In the genomic region with DNA sequence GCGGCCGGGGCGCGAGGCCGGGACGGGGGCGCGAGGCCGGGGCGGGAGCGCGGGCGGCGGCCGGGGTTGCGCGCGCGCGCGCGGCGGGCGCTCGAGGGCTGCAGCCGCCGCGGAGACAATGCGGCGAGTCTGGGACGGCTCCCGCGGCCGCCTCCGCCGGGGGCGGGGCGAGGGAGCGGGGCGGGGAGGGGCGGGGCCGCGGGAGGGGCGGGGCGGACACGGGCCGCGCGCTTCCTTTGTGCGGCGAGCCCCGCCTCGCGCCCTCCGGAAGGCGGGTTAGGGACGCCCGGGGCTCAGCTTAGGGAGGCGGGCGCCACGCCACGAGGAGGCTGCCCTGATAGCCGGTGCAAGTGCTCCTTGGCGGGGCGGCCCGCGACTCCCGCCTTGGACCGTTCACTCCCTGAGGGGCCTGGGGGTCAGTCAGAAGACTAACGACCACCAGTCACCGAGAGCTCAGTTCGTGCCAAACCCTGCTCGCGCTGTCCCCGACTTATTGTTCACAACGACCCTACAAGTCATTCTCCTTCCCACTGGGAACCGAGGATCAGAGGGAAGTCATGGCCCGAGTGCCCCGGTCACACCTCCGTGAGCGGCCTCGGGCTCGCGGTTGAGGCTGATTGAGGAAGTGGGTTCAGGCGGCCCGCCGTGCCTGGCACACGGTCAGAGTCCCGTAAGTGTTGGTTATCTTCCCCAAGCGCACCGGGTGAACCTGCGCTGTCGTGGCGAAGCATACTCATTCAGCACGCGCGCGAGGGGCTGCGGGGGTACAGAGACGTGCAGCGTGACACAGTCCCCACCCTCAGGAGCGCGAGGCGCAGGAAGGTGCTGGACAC, we compare ENCODE assay signal across 8 cellular contexts. TPM values are rescaled to one million over a fixed set of nuclear protein-coding genes. Genes with fewer than 3 reads are reported as not detected.
DNase-seq lines count a peak whose midpoint lies in the region; ATAC-seq, FAIRE-seq and TF ChIP-seq lines count a peak whose summit lies in the region.

No MANE protein-coding gene starts in this region.

- peaks cover 14% of the 10 kb centered on the region; the same call in 1 of the 2 replicates for H3K79me2 ChIP-seq in OCI-LY7 (ENCODE audit: insufficient read depth, low read depth, low read length)

- H3K27ac ChIP-seq in HUES48 (ENCODE audit: low read depth, low read length) (no peak overlapping the region), OCI-LY7 (ENCODE audit: low read depth, low read length, poor library complexity, severe bottlenecking) (peak overlapping the region; percentile 40), esophagus (ENCODE audit: low read depth in 2 of 2, low read length in 1 of 2) (peak overlapping the region; percentile 90 to 96)

- POLR2A ChIA-PET in OCI-LY7 (lab: Charles Lee), result interaction anchor here (0.7 to 1.1 kb wide), 2 partner anchors 36 to 46 kb away, joined by 4 read pairs; no protein-coding TSS in a partner anchor

- no TSS peak for BruUV-seq in OCI-LY7 (replicated peaks; lab: Mats Ljungman, UMichigan)

- peaks cover 17% of the 10 kb centered on the region; the same call in 1 of the 2 replicates for H4K20me1 ChIP-seq in OCI-LY7 (ENCODE audit: insufficient read depth, low read length)

- H3K9me2 ChIP-seq in OCI-LY7 (ENCODE audit: insufficient read depth, low read length), result no peaks in the 10 kb centered on the region

- no peak for FAIRE-seq in D721Med (lab: Jason Lieb, UNC)

- H2AFZ ChIP-seq in OCI-LY7 (ENCODE audit: low read length), result peak overlapping the region; percentile 92

- peaks cover 42% of the 10 kb centered on the region for H3K4me1 ChIP-seq in HUES48 (ENCODE audit: control insufficient read depth, insufficient read depth, low read length)
- peaks cover 35% of the 10 kb centered on the region for H3K4me1 ChIP-seq in OCI-LY7 (ENCODE audit: insufficient read depth, low read length, poor library complexity, severe bottlenecking)
- peaks cover 2 to 9% of the 10 kb centered on the region in 2 donors for H3K4me1 ChIP-seq in esophagus (ENCODE audit: control insufficient read depth in 2 of 2, insufficient read depth in 2 of 2, low read length in 1 of 2)
- peaks cover 30% of the 10 kb centered on the region for H3K4me1 ChIP-seq in mucosa of stomach (ENCODE audit: control insufficient read depth, insufficient read depth, low read length)

- peak; percentile 76 for ATAC-seq in GM21423 (IDR thresholded peaks at IDR 0.05; ENCODE audit: unreplicated experiment)

- intact Hi-C loops in OCI-LY7 (cut with micrococcal nuclease; ENCODE audit: unreplicated experiment), result loop anchor here (5.0 kb wide), 1 partner anchor 112 kb away; no protein-coding TSS in a partner anchor

- peak overlapping the region; percentile 18; the same call in 1 of the 2 replicates for H3K9ac ChIP-seq in HUES48 (ENCODE audit: low read depth, low read length)
- peak overlapping the region; percentile 61 for H3K9ac ChIP-seq in mucosa of stomach (ENCODE audit: low read length)

- peaks cover 96% of the 10 kb centered on the region for H3K27me3 ChIP-seq in HUES48 (ENCODE audit: control insufficient read depth, insufficient read depth, low read length)
- H3K27me3 ChIP-seq in esophagus (ENCODE audit: control insufficient read depth in 1 of 2, insufficient read depth in 2 of 2, low read length in 2 of 2), result no peaks in the 10 kb centered on the region
- no peaks in the 10 kb centered on the region for H3K27me3 ChIP-seq in mucosa of stomach (ENCODE audit: control insufficient read depth, insufficient read depth, low read length)

- H3K9me3 ChIP-seq in HUES48 (ENCODE audit: control insufficient read depth, insufficient read depth, low read length), result no peaks in the 10 kb centered on the region
- H3K9me3 ChIP-seq in OCI-LY7 (ENCODE audit: low read length), result no peaks in the 10 kb centered on the region
- H3K9me3 ChIP-seq in esophagus (ENCODE audit: control insufficient read depth in 2 of 2, insufficient read depth in 1 of 2, low read depth in 1 of 2, low read length in 1 of 2), result peaks cover 0 to 2% of the 10 kb centered on the region in 2 donors
- no peaks in the 10 kb centered on the region for H3K9me3 ChIP-seq in mucosa of stomach (ENCODE audit: control insufficient read depth, low read length)

- no peaks in the 10 kb centered on the region for H3K36me3 ChIP-seq in HUES48 (ENCODE audit: control insufficient read depth, insufficient read depth, low read length)
- 0 out of 2 replicates have a peak, but pooled peaks cover 8% of the 10 kb centered on the region for H3K36me3 ChIP-seq in OCI-LY7 (ENCODE audit: insufficient read depth, low read length)
- H3K36me3 ChIP-seq in esophagus (ENCODE audit: control insufficient read depth in 2 of 2, insufficient read depth in 2 of 2, low read length in 1 of 2), result peaks cover 2 to 5% of the 10 kb centered on the region in 2 donors
- H3K36me3 ChIP-seq in mucosa of stomach (ENCODE audit: control insufficient read depth, insufficient read depth, low read length), result no peaks in the 10 kb centered on the region

- DNase-seq in D721Med (ENCODE audit: insufficient read length, low spot score) (peak; percentile 78), OCI-LY7 (ENCODE audit: low spot score) (peak; percentile 91)
- DNase-seq in activated T-cell treated with anti-CD3 and anti-CD28 coated beads, Interleukin-2, amount 50 U/mL, for 1 hour, result peak; percentile 85
- peak; percentile 81 for DNase-seq in stimulated activated CD8-positive, alpha-beta memory T cell treated with anti-CD3 and anti-CD28 coated beads, Interleukin-4, amount 100 ng/mL, for 48 hours

- peak overlapping the region; percentile 96 for H3K4me2 ChIP-seq in OCI-LY7 (ENCODE audit: low read length)

- WGBS in esophagus, 2 donors, result 1% methylated on average over 41 to 104 of the region's 104 CpGs

- CTCF ChIA-PET in OCI-LY7 (lab: Charles Lee; ENCODE audit: unreplicated experiment), result no interaction called here

- no peak for TF ChIP-seq CTCF in D721Med (IDR thresholded peaks at IDR 0.05; ENCODE audit: insufficient read depth, missing control alignments)
- TF ChIP-seq CTCF in OCI-LY7 (conservative IDR thresholded peaks at IDR 0.05; ENCODE audit: low read length), result no peak

- peak overlapping the region; percentile 69 for H3K4me3 ChIP-seq in HUES48 (ENCODE audit: low read depth, low read length)
- H3K4me3 ChIP-seq in OCI-LY7 (ENCODE audit: low read depth, low read length, poor library complexity, severe bottlenecking), result peak overlapping the region; percentile 76
- H3K4me3 ChIP-seq in esophagus (ENCODE audit: low read depth in 1 of 2, low read length in 2 of 2), result peak overlapping the region; percentile 89 to 96
- peak overlapping the region; percentile 77 for H3K4me3 ChIP-seq in mucosa of stomach (ENCODE audit: low read length)

RNA-seq across cellular contexts. Expression of a gene that starts 29.1 kb away (rescaled TPM):
- not detected in 2 replicates for total RNA-seq in OCI-LY7 (2014; rRNA removed; shearing (Covaris generic))
- total RNA-seq in OCI-LY7 (2022), result not detected in 2 replicates
- polyA plus RNA-seq in esophagus, result under 1 TPM in 1 of 2 donors, not detected in 1; 0.04 TPM
